Comparison of ENCODE assay signal across 1 cellular context in genomic region chr2:172103471-172104292, GRCh38.
TF ChIP-seq lines count a peak whose summit lies in the region.

No MANE protein-coding gene starts in this region.

TF ChIP-seq in K562, 482 proteins besides CTCF, POLR2A, EP300 and RAD21 (continued from another document and continues in another):
- TF ChIP-seq POLR2AphosphoS5 (IDR thresholded peaks at IDR 0.05; ENCODE audit: control insufficient read depth, insufficient read depth, low read depth, low read length) (no peak), ZBTB2 (IDR thresholded peaks at IDR 0.05) (no peak), MYNN (IDR thresholded peaks at IDR 0.05) (0 out of 2 replicates have a peak, but pooled peaks have one; percentile 59), MYNN (CRISPR knock-in tag; IDR thresholded peaks at IDR 0.05) (no peak), KDM4B (IDR thresholded peaks at IDR 0.05; ENCODE audit: borderline replicate concordance in 2 of 2, low read depth in 1 of 2) (no peak), MAX (CRISPR knock-in tag; IDR thresholded peaks at IDR 0.05) (no peak), JUNB (CRISPR knock-in tag; conservative IDR thresholded peaks at IDR 0.05) (no peak), ZBTB8A (IDR thresholded peaks at IDR 0.05; ENCODE audit: partially characterized antibody) (no peak), SP2 (IDR thresholded peaks at IDR 0.05; ENCODE audit: extremely low read depth, low read depth, low read length, poor library complexity, severe bottlenecking) (no peak), RBM25 (IDR thresholded peaks at IDR 0.05; ENCODE audit: low read depth, low read length, severe bottlenecking) (no peak), TCFL5 (CRISPR knock-in tag; conservative IDR thresholded peaks at IDR 0.05) (no peak), HMGN3 (IDR thresholded peaks at IDR 0.05; ENCODE audit: borderline replicate concordance, extremely low read depth, insufficient read length, low read depth, low read length) (peak; percentile 56), ZBTB26 (CRISPR knock-in tag; IDR thresholded peaks at IDR 0.05) (no peak), GTF2F1 (IDR thresholded peaks at IDR 0.05; ENCODE audit: low read depth, low read length) (no peak), ZNF274 (IDR thresholded peaks at IDR 0.05; ENCODE audit: borderline replicate concordance, low read depth, low read length) (no peak), PYGO2 (tag; IDR thresholded peaks at IDR 0.05) (no peak), CAMTA2 (CRISPR knock-in tag; conservative IDR thresholded peaks at IDR 0.05) (no peak), EP400 (IDR thresholded peaks at IDR 0.05) (no peak), KLF6 (CRISPR knock-in tag; IDR thresholded peaks at IDR 0.05; ENCODE audit: borderline replicate concordance) (no peak), ZEB2 (IDR thresholded peaks at IDR 0.05) (no peak), MCM3 (IDR thresholded peaks at IDR 0.05) (no peak), CREM (IDR thresholded peaks at IDR 0.05; ENCODE audit: low read depth) (peak; percentile 74), THRAP3 (IDR thresholded peaks at IDR 0.05; ENCODE audit: borderline replicate concordance) (0 out of 2 replicates have a peak, but pooled peaks have one; percentile 24), BHLHE40 (IDR thresholded peaks at IDR 0.05; ENCODE audit: low read length) (peak; percentile 46; the same call in 1 of the 2 replicates), ZNF584 (CRISPR knock-in tag; IDR thresholded peaks at IDR 0.05; ENCODE audit: low read depth) (no peak), SMC3 (conservative IDR thresholded peaks at IDR 0.05; ENCODE audit: insufficient read depth, low read depth, low read length) (peak; percentile 100), ZBTB33 (CRISPR knock-in tag; IDR thresholded peaks at IDR 0.05) (peak; percentile 88), NONO (IDR thresholded peaks at IDR 0.05; ENCODE audit: low read depth in 2 of 2, low read length in 1 of 2) (no peak), ATF1 (CRISPR knock-in tag; IDR thresholded peaks at IDR 0.05) (no peak), ATF1 (tag; IDR thresholded peaks at IDR 0.05) (0 out of 2 replicates have a peak, but pooled peaks have one; percentile 5), ETV1 (tag; conservative IDR thresholded peaks at IDR 0.05; ENCODE audit: low read depth) (peak; percentile 36; the same call in 1 of the 2 replicates), SMARCC2 (IDR thresholded peaks at IDR 0.05; ENCODE audit: low read depth) (no peak), TEAD4 (IDR thresholded peaks at IDR 0.05; ENCODE audit: low read length) (peak; percentile 41; the same call in 1 of the 2 replicates), TEAD4 (CRISPR knock-in tag; IDR thresholded peaks at IDR 0.05; ENCODE audit: borderline replicate concordance) (no peak), ZNF77 (CRISPR knock-in tag; IDR thresholded peaks at IDR 0.05) (no peak), WHSC1 (IDR thresholded peaks at IDR 0.05; ENCODE audit: low read length) (no peak), ZBTB1 (CRISPR knock-in tag; IDR thresholded peaks at IDR 0.05; ENCODE audit: borderline replicate concordance, low read depth) (no peak), TBL1XR1 (IDR thresholded peaks at IDR 0.05; ENCODE audit: low read length in 2 of 2) (peak in 1 of 2 experiments; percentile 20; a peak in 1 of 4 replicates), MTA3 (IDR thresholded peaks at IDR 0.05; ENCODE audit: borderline replicate concordance) (no peak), ASH1L (IDR thresholded peaks at IDR 0.05; ENCODE audit: borderline replicate concordance, low read depth, partially characterized antibody) (peak; percentile 27), SMARCB1 (IDR thresholded peaks at IDR 0.05; ENCODE audit: insufficient read length, low read depth) (no peak), ARID2 (IDR thresholded peaks at IDR 0.05) (peak; percentile 99), SRSF3 (IDR thresholded peaks at IDR 0.05; ENCODE audit: insufficient read depth, low read length) (no peak), SRSF9 (IDR thresholded peaks at IDR 0.05; ENCODE audit: borderline replicate concordance, low read depth, low read length) (no peak), MTF1 (CRISPR knock-in tag; IDR thresholded peaks at IDR 0.05; ENCODE audit: borderline replicate concordance) (no peak), DMBX1 (CRISPR knock-in tag; IDR thresholded peaks at IDR 0.05; ENCODE audit: borderline replicate concordance) (no peak), ZNF263 (CRISPR knock-in tag; IDR thresholded peaks at IDR 0.05; ENCODE audit: borderline replicate concordance) (peak; percentile 25; the same call in 1 of the 2 replicates), HNRNPLL (IDR thresholded peaks at IDR 0.05; ENCODE audit: low read depth, low read length, poor library complexity, severe bottlenecking) (no peak), GABPB1 (CRISPR knock-in tag; IDR thresholded peaks at IDR 0.05) (peak; percentile 69), ZNF146 (CRISPR knock-in tag; IDR thresholded peaks at IDR 0.05; ENCODE audit: unreplicated experiment) (no peak), RAD51 (IDR thresholded peaks at IDR 0.05; ENCODE audit: borderline replicate concordance, low read depth) (no peak), HNRNPUL1 (IDR thresholded peaks at IDR 0.05; ENCODE audit: low read length) (no peak), ZNF197 (CRISPR knock-in tag; IDR thresholded peaks at IDR 0.05; ENCODE audit: low read depth) (no peak), IFI16 (CRISPR knock-in tag; IDR thresholded peaks at IDR 0.05) (no peak), ZFP30 (CRISPR knock-in tag; IDR thresholded peaks at IDR 0.05; ENCODE audit: borderline replicate concordance) (no peak), STAT5A (IDR thresholded peaks at IDR 0.05; ENCODE audit: borderline replicate concordance, low read length) (no peak), ZNF175 (CRISPR knock-in tag; IDR thresholded peaks at IDR 0.05; ENCODE audit: low read depth) (no peak), KLF10 (CRISPR knock-in tag; IDR thresholded peaks at IDR 0.05) (no peak), ZBED1 (IDR thresholded peaks at IDR 0.05) (0 out of 2 replicates have a peak, but pooled peaks have one; percentile 28), ZNF764 (CRISPR knock-in tag; IDR thresholded peaks at IDR 0.05; ENCODE audit: low read depth) (no peak), ZNF431 (CRISPR knock-in tag; IDR thresholded peaks at IDR 0.05) (no peak), ZFP36 (IDR thresholded peaks at IDR 0.05; ENCODE audit: low read depth, low read length, partially characterized antibody) (peak; percentile 28)
- TF ChIP-seq, protein P1, sequence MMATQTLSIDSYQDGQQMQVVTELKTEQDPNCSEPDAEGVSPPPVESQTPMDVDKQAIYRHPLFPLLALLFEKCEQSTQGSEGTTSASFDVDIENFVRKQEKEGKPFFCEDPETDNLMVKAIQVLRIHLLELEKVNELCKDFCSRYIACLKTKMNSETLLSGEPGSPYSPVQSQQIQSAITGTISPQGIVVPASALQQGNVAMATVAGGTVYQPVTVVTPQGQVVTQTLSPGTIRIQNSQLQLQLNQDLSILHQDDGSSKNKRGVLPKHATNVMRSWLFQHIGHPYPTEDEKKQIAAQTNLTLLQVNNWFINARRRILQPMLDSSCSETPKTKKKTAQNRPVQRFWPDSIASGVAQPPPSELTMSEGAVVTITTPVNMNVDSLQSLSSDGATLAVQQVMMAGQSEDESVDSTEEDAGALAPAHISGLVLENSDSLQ (IDR thresholded peaks at IDR 0.05): peak; percentile 83
- TF ChIP-seq, protein P2, sequence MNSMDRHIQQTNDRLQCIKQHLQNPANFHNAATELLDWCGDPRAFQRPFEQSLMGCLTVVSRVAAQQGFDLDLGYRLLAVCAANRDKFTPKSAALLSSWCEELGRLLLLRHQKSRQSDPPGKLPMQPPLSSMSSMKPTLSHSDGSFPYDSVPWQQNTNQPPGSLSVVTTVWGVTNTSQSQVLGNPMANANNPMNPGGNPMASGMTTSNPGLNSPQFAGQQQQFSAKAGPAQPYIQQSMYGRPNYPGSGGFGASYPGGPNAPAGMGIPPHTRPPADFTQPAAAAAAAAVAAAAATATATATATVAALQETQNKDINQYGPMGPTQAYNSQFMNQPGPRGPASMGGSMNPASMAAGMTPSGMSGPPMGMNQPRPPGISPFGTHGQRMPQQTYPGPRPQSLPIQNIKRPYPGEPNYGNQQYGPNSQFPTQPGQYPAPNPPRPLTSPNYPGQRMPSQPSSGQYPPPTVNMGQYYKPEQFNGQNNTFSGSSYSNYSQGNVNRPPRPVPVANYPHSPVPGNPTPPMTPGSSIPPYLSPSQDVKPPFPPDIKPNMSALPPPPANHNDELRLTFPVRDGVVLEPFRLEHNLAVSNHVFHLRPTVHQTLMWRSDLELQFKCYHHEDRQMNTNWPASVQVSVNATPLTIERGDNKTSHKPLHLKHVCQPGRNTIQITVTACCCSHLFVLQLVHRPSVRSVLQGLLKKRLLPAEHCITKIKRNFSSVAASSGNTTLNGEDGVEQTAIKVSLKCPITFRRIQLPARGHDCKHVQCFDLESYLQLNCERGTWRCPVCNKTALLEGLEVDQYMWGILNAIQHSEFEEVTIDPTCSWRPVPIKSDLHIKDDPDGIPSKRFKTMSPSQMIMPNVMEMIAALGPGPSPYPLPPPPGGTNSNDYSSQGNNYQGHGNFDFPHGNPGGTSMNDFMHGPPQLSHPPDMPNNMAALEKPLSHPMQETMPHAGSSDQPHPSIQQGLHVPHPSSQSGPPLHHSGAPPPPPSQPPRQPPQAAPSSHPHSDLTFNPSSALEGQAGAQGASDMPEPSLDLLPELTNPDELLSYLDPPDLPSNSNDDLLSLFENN (IDR thresholded peaks at IDR 0.05; ENCODE audit: low read depth in 2 of 2, low read length in 2 of 2): peak in 1 of 2 experiments; percentile 36; a peak in 1 of 4 replicates
- TF ChIP-seq, protein P3, sequence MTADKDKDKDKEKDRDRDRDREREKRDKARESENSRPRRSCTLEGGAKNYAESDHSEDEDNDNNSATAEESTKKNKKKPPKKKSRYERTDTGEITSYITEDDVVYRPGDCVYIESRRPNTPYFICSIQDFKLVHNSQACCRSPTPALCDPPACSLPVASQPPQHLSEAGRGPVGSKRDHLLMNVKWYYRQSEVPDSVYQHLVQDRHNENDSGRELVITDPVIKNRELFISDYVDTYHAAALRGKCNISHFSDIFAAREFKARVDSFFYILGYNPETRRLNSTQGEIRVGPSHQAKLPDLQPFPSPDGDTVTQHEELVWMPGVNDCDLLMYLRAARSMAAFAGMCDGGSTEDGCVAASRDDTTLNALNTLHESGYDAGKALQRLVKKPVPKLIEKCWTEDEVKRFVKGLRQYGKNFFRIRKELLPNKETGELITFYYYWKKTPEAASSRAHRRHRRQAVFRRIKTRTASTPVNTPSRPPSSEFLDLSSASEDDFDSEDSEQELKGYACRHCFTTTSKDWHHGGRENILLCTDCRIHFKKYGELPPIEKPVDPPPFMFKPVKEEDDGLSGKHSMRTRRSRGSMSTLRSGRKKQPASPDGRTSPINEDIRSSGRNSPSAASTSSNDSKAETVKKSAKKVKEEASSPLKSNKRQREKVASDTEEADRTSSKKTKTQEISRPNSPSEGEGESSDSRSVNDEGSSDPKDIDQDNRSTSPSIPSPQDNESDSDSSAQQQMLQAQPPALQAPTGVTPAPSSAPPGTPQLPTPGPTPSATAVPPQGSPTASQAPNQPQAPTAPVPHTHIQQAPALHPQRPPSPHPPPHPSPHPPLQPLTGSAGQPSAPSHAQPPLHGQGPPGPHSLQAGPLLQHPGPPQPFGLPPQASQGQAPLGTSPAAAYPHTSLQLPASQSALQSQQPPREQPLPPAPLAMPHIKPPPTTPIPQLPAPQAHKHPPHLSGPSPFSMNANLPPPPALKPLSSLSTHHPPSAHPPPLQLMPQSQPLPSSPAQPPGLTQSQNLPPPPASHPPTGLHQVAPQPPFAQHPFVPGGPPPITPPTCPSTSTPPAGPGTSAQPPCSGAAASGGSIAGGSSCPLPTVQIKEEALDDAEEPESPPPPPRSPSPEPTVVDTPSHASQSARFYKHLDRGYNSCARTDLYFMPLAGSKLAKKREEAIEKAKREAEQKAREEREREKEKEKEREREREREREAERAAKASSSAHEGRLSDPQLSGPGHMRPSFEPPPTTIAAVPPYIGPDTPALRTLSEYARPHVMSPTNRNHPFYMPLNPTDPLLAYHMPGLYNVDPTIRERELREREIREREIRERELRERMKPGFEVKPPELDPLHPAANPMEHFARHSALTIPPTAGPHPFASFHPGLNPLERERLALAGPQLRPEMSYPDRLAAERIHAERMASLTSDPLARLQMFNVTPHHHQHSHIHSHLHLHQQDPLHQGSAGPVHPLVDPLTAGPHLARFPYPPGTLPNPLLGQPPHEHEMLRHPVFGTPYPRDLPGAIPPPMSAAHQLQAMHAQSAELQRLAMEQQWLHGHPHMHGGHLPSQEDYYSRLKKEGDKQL (CRISPR knock-in tag; IDR thresholded peaks at IDR 0.05; ENCODE audit: borderline replicate concordance): no peak
